ENCODE assay signal across 1 cellular context in genomic region chr14:23302290-23303225, GRCh38.
TF ChIP-seq lines count a peak whose summit lies in the region.

Gene PPP1R3E, minus strand, starts transcription at chr14:23302859. Its CDS starts 283 bp downstream, at chr14:23302576.

TF ChIP-seq in K562, 482 proteins besides CTCF, POLR2A, EP300 and RAD21 (continued from another document):
- TF ChIP-seq ZBTB2 (IDR thresholded peaks at IDR 0.05) (peak; percentile 41; the same call in 1 of the 2 replicates), HNRNPL (IDR thresholded peaks at IDR 0.05; ENCODE audit: low read depth, low read length) (peak; percentile 28; the same call in 1 of the 2 replicates), ZBTB8A (IDR thresholded peaks at IDR 0.05; ENCODE audit: partially characterized antibody) (no peak), SRSF7 (optimal IDR thresholded peaks at IDR 0.05; ENCODE audit: low read depth, low read length) (no peak)
